8 cellular contexts compared by ENCODE assay signal in the genomic region with DNA sequence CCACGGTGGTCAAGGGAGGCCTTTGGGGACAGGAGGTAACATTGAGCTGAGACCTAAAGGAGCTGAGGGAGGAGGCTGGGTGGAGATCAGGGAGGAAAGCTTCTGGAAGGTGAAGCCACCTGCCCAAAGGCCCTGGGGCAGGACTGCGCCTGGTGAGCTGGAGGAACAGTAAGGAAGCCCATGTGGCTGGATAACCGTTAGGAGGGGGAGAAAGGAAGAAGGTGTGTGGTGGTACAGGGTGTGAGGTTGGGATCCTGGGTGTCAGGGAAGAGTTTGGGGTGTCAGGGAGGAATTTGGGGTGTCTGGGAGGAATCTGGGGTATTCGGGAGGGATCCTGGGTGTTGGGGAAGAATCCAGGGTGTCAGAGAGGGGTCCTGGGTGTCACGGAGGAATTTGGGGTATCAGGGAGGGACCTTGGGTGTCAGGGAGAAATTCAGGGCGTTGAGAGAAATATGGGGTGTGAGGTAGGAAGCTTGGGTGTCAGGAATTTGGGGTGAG. TPM values are rescaled to one million over a fixed set of nuclear protein-coding genes. Genes with fewer than 3 reads are reported as not detected.
DNase-seq lines count a peak whose midpoint lies in the region; ATAC-seq, FAIRE-seq and TF ChIP-seq lines count a peak whose summit lies in the region.

No MANE protein-coding gene starts in this region.

- H3K36me3 ChIP-seq in Caco-2 (ENCODE audit: control insufficient read depth, insufficient read depth, low read length) (no peaks in the 10 kb centered on the region), RWPE2 (ENCODE audit: low read depth) (peaks cover 9% of the 10 kb centered on the region), pancreas (no peaks in the 10 kb centered on the region)

- no peak for FAIRE-seq in pancreas (lab: Jason Lieb, UNC)

- CTCF ChIA-PET in Caco-2 (lab: Charles Lee) = interaction anchor here (1.4 kb wide), 1 partner anchor 21 kb away, joined by 5 read pairs; no protein-coding TSS in a partner anchor

- peaks cover 8% of the 10 kb centered on the region for H3K36me3 Mint-ChIP-seq in Caco-2 (ENCODE audit: insufficient read depth, unreplicated experiment)

- TSS peak; percentile 72 for BruUV-seq in Caco-2 (replicated peaks; lab: Mats Ljungman, UMichigan)

- H3K4me1 ChIP-seq in Caco-2 (peaks cover 6% of the 10 kb centered on the region; the same call in 1 of the 2 replicates), RWPE2 (ENCODE audit: insufficient read depth, poor library complexity, severe bottlenecking) (no peaks in the 10 kb centered on the region), pancreas (peaks cover 6 to 30% (median 8%) of the 10 kb centered on the region in 3 donors)

- ATAC-seq in RWPE2 (ENCODE audit: low read depth) = peak; percentile 45; the same call in 1 of the 3 replicates
- ATAC-seq in esophagus mucosa = peak; percentile 52
- peak; percentile 6 to 34 (median 10) for ATAC-seq in pancreas
- ATAC-seq in HG02970 (IDR thresholded peaks at IDR 0.05; ENCODE audit: low FRiP score, unreplicated experiment) = no peak

- peak overlapping the region; percentile 77 for H3K4me3 Mint-ChIP-seq in Caco-2 (ENCODE audit: unreplicated experiment)

- TF ChIP-seq CTCF in Caco-2 (IDR thresholded peaks at IDR 0.05; ENCODE audit: insufficient read depth in 1 of 2, low read depth in 1 of 2, low read length in 1 of 2, severe bottlenecking in 1 of 2, unreplicated experiment in 1 of 2) = no peak
- TF ChIP-seq CTCF in RWPE2 (IDR thresholded peaks at IDR 0.05; ENCODE audit: poor library complexity, severe bottlenecking) = no peak
- TF ChIP-seq CTCF in pancreas (IDR thresholded peaks at IDR 0.05) = no peak

- intact Hi-C loops in Caco-2 (cut with micrococcal nuclease; ENCODE audit: unreplicated experiment) (no loop called here), pancreas (cut with DNase I) (no loop called here)

- no peaks in the 10 kb centered on the region for H3K9me3 Mint-ChIP-seq in Caco-2 (ENCODE audit: unreplicated experiment)

- DNase-seq in Caco-2 (no peak), RWPE2 (ENCODE audit: low spot score) (no peak), pancreas (peak in 1 of 6 donors; percentile 56), NOMO-1 (lab: John Stamatoyannopoulos, UW; ENCODE audit: unreplicated experiment in 2 of 2) (no peak), NCI-H2171 (lab: John Stamatoyannopoulos, UW) (no peak), Kasumi-1 (lab: John Stamatoyannopoulos, UW) (no peak)

- H3K4me3 ChIP-seq in Caco-2 (ENCODE audit: low read depth, low read length) (peak overlapping the region; percentile 82), RWPE2 (ENCODE audit: severe bottlenecking) (peak overlapping the region; percentile 80), pancreas (peak overlapping the region; percentile 62 to 92 (median 90))

- 41 to 59% methylated on average over 6 of the region's 6 CpGs for WGBS in pancreas, 2 donors

- POLR2A ChIA-PET in Caco-2 (lab: Charles Lee) = no interaction called here

- H3K27ac ChIP-seq in RWPE2 (ENCODE audit: poor library complexity, severe bottlenecking) (peak overlapping the region; percentile 71), pancreas (peak overlapping the region; percentile 90 to 96 (median 92))

- H3K4me1 Mint-ChIP-seq in Caco-2 (ENCODE audit: low read depth, unreplicated experiment) = peaks cover 10% of the 10 kb centered on the region

- H3K9me3 ChIP-seq in Caco-2 (no peaks in the 10 kb centered on the region), RWPE2 (ENCODE audit: severe bottlenecking) (no peaks in the 10 kb centered on the region), pancreas (no peaks in the 10 kb centered on the region)

- H3K27me3 ChIP-seq in Caco-2 (replicated peaks; ENCODE audit: control insufficient read depth, insufficient read depth, low read length) (no peaks in the 10 kb centered on the region), RWPE2 (ENCODE audit: insufficient read depth, poor library complexity, severe bottlenecking) (no peaks in the 10 kb centered on the region), pancreas (no peaks in the 10 kb centered on the region)

- peak overlapping the region; percentile 40 for H3K27ac Mint-ChIP-seq in Caco-2 (ENCODE audit: unreplicated experiment)

- H3K27me3 Mint-ChIP-seq in Caco-2 (ENCODE audit: insufficient read depth, unreplicated experiment) = no peaks in the 10 kb centered on the region

RNA-seq across cellular contexts. Expression of gene TICAM1, which starts 0.7 kb away (rescaled TPM):
- total RNA-seq in Caco-2 (2022) = 6.0 and 7.5 TPM in 2 replicates
- 24.4 TPM for total RNA-seq in esophagus mucosa
- total RNA-seq in pancreas = 10 to 100 TPM in 1 of 6 donors, 1 to 10 TPM in 5; 4.9 to 14.1 (median 6.4) TPM
- 10 to 100 TPM; 10.7 to 13.9 TPM for polyA plus RNA-seq in pancreas

RNA-seq across cellular contexts. Expression of gene PLIN3, which starts 36.6 kb away (rescaled TPM):
- total RNA-seq in Caco-2 (2022) = 60.2 and 63.8 TPM in 2 replicates
- 152 TPM for total RNA-seq in esophagus mucosa
- total RNA-seq in pancreas = 10 to 100 TPM in 5 of 6 donors, 1 to 10 TPM in 1; 9.3 to 27.5 (median 13.0) TPM
- 10 to 100 TPM in 1 of 2 donors, 1 to 10 TPM in 1; 9.6 to 34.2 TPM for polyA plus RNA-seq in pancreas

RNA-seq across cellular contexts. Expression of gene FEM1A, which starts 39.3 kb away (rescaled TPM):
- total RNA-seq in Caco-2 (2022) = 12.9 and 13.4 TPM in 2 replicates
- total RNA-seq in esophagus mucosa = 9.3 TPM
- total RNA-seq in pancreas = 1 to 10 TPM; 5.4 to 9.2 (median 6.5) TPM
- 1 to 10 TPM; 3.3 to 4.6 TPM for polyA plus RNA-seq in pancreas
